Comparison of ENCODE assay signal across 17 cellular contexts in the genomic region with DNA sequence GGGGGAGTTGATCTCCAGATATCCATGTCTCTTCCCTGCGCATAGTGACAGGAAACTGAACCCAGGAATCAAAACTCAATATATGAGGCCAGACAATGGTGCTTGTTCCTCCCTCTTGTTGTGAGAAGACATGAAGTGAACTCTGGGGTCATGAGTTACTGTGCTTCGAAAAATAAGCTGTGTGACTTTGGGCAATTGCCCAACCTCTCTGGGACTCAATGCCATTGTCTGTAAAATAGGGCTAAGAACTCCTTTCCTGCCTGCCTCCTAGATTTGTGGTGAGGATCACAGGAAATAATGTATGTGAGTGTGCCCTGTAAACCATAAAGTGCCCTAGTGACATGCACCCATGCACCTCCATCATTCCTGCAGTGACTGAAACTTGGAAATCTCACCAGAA. TPM values are rescaled to one million over a fixed set of nuclear protein-coding genes. Genes with fewer than 3 reads are reported as not detected.
DNase-seq lines count a peak whose midpoint lies in the region; FAIRE-seq and TF ChIP-seq lines count a peak whose summit lies in the region.
"Had no signal": no experiment of that assay in that cellular context is flagged by ENCODE, and none has a peak within 500 bp of the region (broad histone marks: within the 10 kb centered on the region; RNA-seq: fewer than 3 reads in every experiment).

No MANE protein-coding gene starts in this region.

- TF ChIP-seq POLR2A in vagina (IDR thresholded peaks at IDR 0.05) (no peak), GM12891 (IDR thresholded peaks at IDR 0.05; ENCODE audit: low read depth, low read length) (no peak)

- H3K27ac Mint-ChIP-seq in MCF 10A (ENCODE audit: low read depth, unreplicated experiment) (peak overlapping the region; percentile 94), nephron progenitor cell (peak overlapping the region; percentile 98)
- H3K27ac Mint-ChIP-seq: activated naive CD4-positive, alpha-beta T cell treated with anti-CD3 and anti-CD28 coated beads, Interleukin-2, amount 50 U/mL, for 24 hours; activated T-cell treated with anti-CD3 and anti-CD28 coated beads, Interleukin-2, amount 50 U/mL, for 24 hours had no signal

- FAIRE-seq in GM12891 (lab: Jason Lieb, UNC): no peak
- FAIRE-seq: pancreas had no signal

- no peaks in the 10 kb centered on the region for H3K9me3 ChIP-seq in vagina
- H3K9me3 ChIP-seq: pancreas had no signal

- H3K27me3 ChIP-seq in vagina: no peaks in the 10 kb centered on the region
- H3K27me3 ChIP-seq: pancreas had no signal

- H3K4me3 Mint-ChIP-seq in MCF 10A (ENCODE audit: unreplicated experiment) (no peak overlapping the region), nephron progenitor cell (no peak overlapping the region)
- H3K4me3 Mint-ChIP-seq: activated naive CD4-positive, alpha-beta T cell treated with anti-CD3 and anti-CD28 coated beads, Interleukin-2, amount 50 U/mL, for 24 hours; activated T-cell treated with anti-CD3 and anti-CD28 coated beads, Interleukin-2, amount 50 U/mL, for 24 hours had no signal

- intact Hi-C loops in MCF 10A (cut with micrococcal nuclease): loop anchor here (10.0 kb wide), 1 partner anchor 1101 kb away; a partner anchor contains a TSS
- intact Hi-C loops in vagina (cut with DNase I): no loop called here

- peak; percentile 17 for DNase-seq in activated CD8-positive, alpha-beta memory T cell treated with anti-CD3 and anti-CD28 coated beads, Interleukin-2, amount 50 U/mL, for 48 hours
- no peak for DNase-seq in activated CD8-positive, alpha-beta memory T cell treated with anti-CD3 and anti-CD28 coated beads for 24 hours
- DNase-seq in MCF 10A (ENCODE audit: unreplicated experiment) (no peak), nephron progenitor cell (no peak), vagina (ENCODE audit: extremely low spot score in 2 of 2) (no peak), anterior cingulate cortex (lab: John Stamatoyannopoulos, UW) (no peak), GM12891 (ENCODE audit: insufficient read length, low spot score) (no peak), T1000 (lab: John Stamatoyannopoulos, UW) (no peak)
- DNase-seq: activated CD4-positive, alpha-beta T cell treated with anti-CD3 and anti-CD28 coated beads, Interleukin-2, amount 50 U/mL, for 1 hour; activated T-cell treated with anti-CD3 and anti-CD28 coated beads, Interleukin-2, amount 50 U/mL, for 24 hours; C1 segment of cervical spinal cord; foreskin melanocyte; GDM1; NCI-H1436; pancreas; stimulated activated CD4-positive, alpha-beta T cell treated with anti-CD3 and anti-CD28 coated beads, Interleukin-2, amount 100 ng/mL, for 48 hours had no signal

- H3K4me3 ChIP-seq in vagina: no peak overlapping the region
- H3K4me3 ChIP-seq: pancreas had no signal

- H3K4me1 Mint-ChIP-seq in MCF 10A (ENCODE audit: insufficient read depth, unreplicated experiment) (peaks cover 63% of the 10 kb centered on the region), nephron progenitor cell (peaks cover 76% of the 10 kb centered on the region)

- H3K27me3 Mint-ChIP-seq in MCF 10A (ENCODE audit: insufficient read depth, unreplicated experiment) (no peaks in the 10 kb centered on the region), nephron progenitor cell (ENCODE audit: low read depth, poor library complexity) (no peaks in the 10 kb centered on the region)
- H3K27me3 Mint-ChIP-seq: activated naive CD4-positive, alpha-beta T cell treated with anti-CD3 and anti-CD28 coated beads, Interleukin-2, amount 50 U/mL, for 24 hours; activated T-cell treated with anti-CD3 and anti-CD28 coated beads, Interleukin-2, amount 50 U/mL, for 24 hours had no signal

- H3K9me3 Mint-ChIP-seq in MCF 10A (ENCODE audit: unreplicated experiment) (no peaks in the 10 kb centered on the region), nephron progenitor cell (peaks cover 14% of the 10 kb centered on the region)
- H3K9me3 Mint-ChIP-seq: activated naive CD4-positive, alpha-beta T cell treated with anti-CD3 and anti-CD28 coated beads, Interleukin-2, amount 50 U/mL, for 24 hours; activated T-cell treated with anti-CD3 and anti-CD28 coated beads, Interleukin-2, amount 50 U/mL, for 24 hours had no signal

- H3K36me3 Mint-ChIP-seq in MCF 10A (ENCODE audit: insufficient read depth, unreplicated experiment): peaks cover 2% of the 10 kb centered on the region
- H3K36me3 Mint-ChIP-seq in nephron progenitor cell (ENCODE audit: low read depth): peaks cover 7% of the 10 kb centered on the region
- H3K36me3 Mint-ChIP-seq: activated naive CD4-positive, alpha-beta T cell treated with anti-CD3 and anti-CD28 coated beads, Interleukin-2, amount 50 U/mL, for 24 hours had no signal

- POLR2A ChIA-PET in MCF 10A (lab: Yijun Ruan, JAX): interaction anchor here (0.8 to 8.0 kb wide), 6 partner anchors 7 to 90 kb away, joined by 3 to 93 read pairs (median 18); a partner anchor contains a TSS

- CTCF ChIA-PET in MCF 10A (lab: Yijun Ruan, JAX): no interaction called here

- peak overlapping the region; percentile 84 for H3K27ac ChIP-seq in vagina

- TF ChIP-seq CTCF in MCF 10A (IDR thresholded peaks at IDR 0.05; ENCODE audit: unreplicated experiment) (no peak), nephron progenitor cell (IDR thresholded peaks at IDR 0.05) (no peak), vagina (IDR thresholded peaks at IDR 0.05) (no peak)

- H3K36me3 ChIP-seq in vagina: no peaks in the 10 kb centered on the region
- H3K36me3 ChIP-seq: pancreas had no signal

- peaks cover 52% of the 10 kb centered on the region for H3K4me1 ChIP-seq in vagina
- H3K4me1 ChIP-seq: pancreas had no signal

- BruUV-seq in MCF 10A (replicated peaks; lab: Mats Ljungman, UMichigan): no TSS peak

TF ChIP-seq in GM12891, 5 proteins besides CTCF, POLR2A, EP300 and RAD21:
- TF ChIP-seq SPI1 (IDR thresholded peaks at IDR 0.05; ENCODE audit: low read depth, low read length): no peak

RNA-seq across cellular contexts. Expression of a gene that starts 48.4 kb away (rescaled TPM):
- total RNA-seq in MCF 10A (2022) (77.6 and 92.1 TPM in 2 replicates), vagina (76.9 TPM)
- polyA plus RNA-seq in GM12891 (2012; ENCODE audit: low read depth, missing spikeins): 29.5 TPM
